Comparison of ENCODE assay signal across 23 cellular contexts in the genomic region with DNA sequence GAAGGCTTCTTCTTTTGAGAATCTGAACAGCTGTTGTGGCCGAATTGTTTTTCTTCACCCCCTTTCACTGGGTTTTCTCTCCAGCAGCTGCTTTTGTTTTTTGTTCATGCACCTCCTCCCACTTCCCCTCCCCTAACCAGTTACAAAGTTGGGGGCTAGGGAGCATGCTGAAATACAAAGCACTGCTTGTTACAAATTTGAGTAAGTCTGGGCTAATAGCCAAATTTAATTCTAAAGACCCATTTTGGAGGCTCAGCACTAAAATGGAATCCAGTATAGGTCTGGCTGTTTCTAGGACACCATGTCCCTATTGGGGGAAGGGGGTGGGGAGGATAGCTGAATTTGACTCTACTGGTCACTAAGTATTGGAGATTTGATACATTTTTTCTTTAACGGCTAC.
DNase-seq lines count a peak whose midpoint lies in the region; TF ChIP-seq lines count a peak whose summit lies in the region.
"Had no signal": no experiment of that assay in that cellular context is flagged by ENCODE, and none has a peak within 500 bp of the region (broad histone marks: within the 10 kb centered on the region; RNA-seq: fewer than 3 reads in every experiment).

No MANE protein-coding gene starts in this region.

- POLR2A ChIA-PET in activated CD4-positive, alpha-beta T cell treated with anti-CD3 and anti-CD28 coated beads, Interleukin-2, amount 10 ng/mL, durations not matched to agents 7 days and 5 days (lab: Charles Lee), result no interaction called here

- TF ChIP-seq CTCF in brain (conservative IDR thresholded peaks at IDR 0.05) (no peak), left ventricle myocardium inferior (IDR thresholded peaks at IDR 0.05; ENCODE audit: borderline replicate concordance) (no peak)

- intact Hi-C loops in left ventricle myocardium inferior (cut with micrococcal nuclease), result no loop called here

- peaks cover 46% of the 10 kb centered on the region for H3K36me3 Mint-ChIP-seq in brain
- H3K36me3 Mint-ChIP-seq in activated CD4-positive, alpha-beta T cell treated with anti-CD3 and anti-CD28 coated beads, Interleukin-2, amount 10 ng/mL, durations not matched to agents 7 days and 5 days (ENCODE audit: low read depth), result no peaks in the 10 kb centered on the region
- H3K36me3 Mint-ChIP-seq: CD14-positive monocyte; stimulated activated effector memory CD8-positive, alpha-beta T cell treated with anti-CD3 and anti-CD28 coated beads, Interleukin-12 subunit alpha, Interleukin-12 subunit beta, amount 100 ng/mL, for 72 hours had no signal

- peaks cover 71% of the 10 kb centered on the region for H3K4me1 Mint-ChIP-seq in brain
- no peaks in the 10 kb centered on the region for H3K4me1 Mint-ChIP-seq in activated CD4-positive, alpha-beta T cell treated with anti-CD3 and anti-CD28 coated beads, Interleukin-2, amount 10 ng/mL, durations not matched to agents 7 days and 5 days
- H3K4me1 Mint-ChIP-seq: stimulated activated effector memory CD8-positive, alpha-beta T cell treated with anti-CD3 and anti-CD28 coated beads, Interleukin-12 subunit alpha, Interleukin-12 subunit beta, amount 100 ng/mL, for 72 hours had no signal

- H3K27ac ChIP-seq in temporal lobe (ENCODE audit: low read depth, low read length) (peak overlapping the region; percentile 94), left ventricle myocardium inferior (replicated peaks) (no peak overlapping the region)
- H3K27ac ChIP-seq: body of pancreas, esophagus muscularis mucosa, heart right ventricle, parathyroid adenoma had no signal

- H3K27me3 Mint-ChIP-seq in brain, result no peaks in the 10 kb centered on the region
- no peaks in the 10 kb centered on the region for H3K27me3 Mint-ChIP-seq in activated CD4-positive, alpha-beta T cell treated with anti-CD3 and anti-CD28 coated beads, Interleukin-2, amount 10 ng/mL, durations not matched to agents 7 days and 5 days

- peak overlapping the region; percentile 82 to 98 (median 95) for H3K27ac Mint-ChIP-seq in brain
- H3K27ac Mint-ChIP-seq in activated CD4-positive, alpha-beta T cell treated with anti-CD3 and anti-CD28 coated beads, Interleukin-2, amount 10 ng/mL, durations not matched to agents 7 days and 5 days, result no peak overlapping the region
- H3K27ac Mint-ChIP-seq: stimulated activated effector memory CD8-positive, alpha-beta T cell treated with anti-CD3 and anti-CD28 coated beads, Interleukin-12 subunit alpha, Interleukin-12 subunit beta, amount 100 ng/mL, for 72 hours had no signal

- CTCF ChIA-PET in activated CD4-positive, alpha-beta T cell treated with anti-CD3 and anti-CD28 coated beads, Interleukin-2, amount 10 ng/mL, durations not matched to agents 7 days and 5 days (lab: Charles Lee), result interaction anchor here (0.9 to 1.1 kb wide), 2 partner anchors 12 to 74 kb away, joined by 3 read pairs; no protein-coding TSS in a partner anchor

- no peaks in the 10 kb centered on the region for H3K4me1 ChIP-seq in left ventricle myocardium inferior
- H3K4me1 ChIP-seq: body of pancreas, heart right ventricle, parathyroid adenoma had no signal

- no peaks in the 10 kb centered on the region for H3K27me3 ChIP-seq in left ventricle myocardium inferior (ENCODE audit: low read depth)
- H3K27me3 ChIP-seq: body of pancreas, esophagus muscularis mucosa had no signal

- H3K36me3 ChIP-seq in left ventricle myocardium inferior, result no peaks in the 10 kb centered on the region
- H3K36me3 ChIP-seq: esophagus muscularis mucosa, heart right ventricle had no signal

- no peak overlapping the region for H3K4me3 ChIP-seq in left ventricle myocardium inferior
- H3K4me3 ChIP-seq: body of pancreas, esophagus muscularis mucosa, heart right ventricle, smooth muscle cell had no signal

- DNase-seq in NCI-H2171 treated with DMSO at 0.1 percent for 48 hours (lab: John Stamatoyannopoulos, UW) (peak; percentile 7), NCI-H2171 (lab: John Stamatoyannopoulos, UW) (no peak), left kidney (ENCODE audit: low read depth, low spot score) (peak; percentile 6), left ventricle myocardium inferior (no peak), NCI-H1694 (lab: John Stamatoyannopoulos, UW) (no peak)
- no peak for DNase-seq in activated CD4-positive, alpha-beta T cell treated with anti-CD3 and anti-CD28 coated beads, Interleukin-2, amount 10 ng/mL, durations not matched to agents 7 days and 5 days
- DNase-seq: 8988T; activated CD4-positive, alpha-beta T cell treated with anti-CD3 and anti-CD28 coated beads for 1 hour; activated naive CD4-positive, alpha-beta T cell; body of pancreas; DND-41; heart right ventricle; left cardiac atrium; NCI-H1048; NK-92 treated with Interleukin-12 subunit alpha and Interleukin-12 subunit beta, amount 100 ng/mL, for 24 hours; Right ventricle myocardium superior had no signal

- H3K4me3 Mint-ChIP-seq in brain, result peak overlapping the region in 4 of 5 experiments; percentile 22 to 68 (median 42)
- no peak overlapping the region for H3K4me3 Mint-ChIP-seq in activated CD4-positive, alpha-beta T cell treated with anti-CD3 and anti-CD28 coated beads, Interleukin-2, amount 10 ng/mL, durations not matched to agents 7 days and 5 days
- H3K4me3 Mint-ChIP-seq: CD14-positive monocyte; stimulated activated effector memory CD8-positive, alpha-beta T cell treated with anti-CD3 and anti-CD28 coated beads, Interleukin-12 subunit alpha, Interleukin-12 subunit beta, amount 100 ng/mL, for 72 hours had no signal

- no peaks in the 10 kb centered on the region for H3K9me3 ChIP-seq in left ventricle myocardium inferior (replicated peaks)
- H3K9me3 ChIP-seq: body of pancreas, esophagus muscularis mucosa, heart right ventricle had no signal

- H3K9me3 Mint-ChIP-seq in brain, result no peaks in the 10 kb centered on the region
- H3K9me3 Mint-ChIP-seq in activated CD4-positive, alpha-beta T cell treated with anti-CD3 and anti-CD28 coated beads, Interleukin-2, amount 10 ng/mL, durations not matched to agents 7 days and 5 days, result no peaks in the 10 kb centered on the region
- H3K9me3 Mint-ChIP-seq: stimulated activated effector memory CD8-positive, alpha-beta T cell treated with anti-CD3 and anti-CD28 coated beads, Interleukin-12 subunit alpha, Interleukin-12 subunit beta, amount 100 ng/mL, for 72 hours had no signal

Comparison
In these comparisons a context has a peak if more than half of its experiments do, and no peak if none do; other contexts are left out.
1. DNase-seq: peak in NCI-H2171 treated with DMSO at 0.1 percent for 48 hours (single experiment) and left kidney (single experiment); none in NCI-H2171 (single experiment), left ventricle myocardium inferior (single experiment), activated CD4-positive, alpha-beta T cell treated with anti-CD3 and anti-CD28 coated beads, Interleukin-2, amount 10 ng/mL, durations not matched to agents 7 days and 5 days (single experiment) and NCI-H1694 (single experiment).